ENCODE assay signal across 11 cellular contexts in the genomic region with DNA sequence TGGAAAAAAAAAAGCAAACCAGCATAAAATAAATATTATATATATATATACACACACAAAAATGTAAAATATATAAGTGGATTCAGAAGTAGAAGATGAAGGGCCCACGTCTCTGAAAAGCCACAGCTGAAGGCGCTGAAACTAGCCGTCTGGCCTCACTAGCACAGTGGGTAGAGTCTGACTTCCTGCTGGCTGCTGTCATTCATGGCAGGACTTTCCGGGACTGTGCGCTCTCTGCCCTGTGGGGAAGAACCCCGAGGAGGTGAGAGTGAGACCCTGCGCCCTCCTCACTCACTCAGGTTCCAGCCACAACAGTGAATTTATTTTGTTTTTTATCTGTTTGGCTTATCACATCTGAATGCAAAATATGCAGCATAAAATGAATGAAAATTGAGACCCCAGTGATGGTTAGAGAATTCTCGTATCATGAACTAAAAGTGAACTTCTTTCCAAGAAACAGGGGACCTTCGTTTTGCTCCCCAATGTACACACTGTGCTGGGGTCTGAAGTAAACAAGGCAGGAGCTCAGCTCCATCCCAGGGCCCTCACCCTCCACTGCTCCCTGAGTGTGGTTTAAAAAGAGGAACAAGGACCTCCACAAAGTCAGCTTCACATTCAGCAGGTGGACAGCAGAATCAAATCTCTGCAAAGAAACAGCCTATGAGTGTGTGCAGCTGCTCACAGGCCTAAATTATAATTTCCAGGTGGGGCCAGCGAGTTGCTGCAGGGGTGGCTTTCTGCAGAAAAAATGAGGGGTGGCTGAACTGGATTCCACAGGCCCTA. TPM values are rescaled to one million over a fixed set of nuclear protein-coding genes. Genes with fewer than 3 reads are reported as not detected.
DNase-seq lines count a peak whose midpoint lies in the region; ATAC-seq, FAIRE-seq and TF ChIP-seq lines count a peak whose summit lies in the region.
"Had no signal": no experiment of that assay in that cellular context is flagged by ENCODE, and none has a peak within 500 bp of the region (broad histone marks: within the 10 kb centered on the region; RNA-seq: fewer than 3 reads in every experiment).

No MANE protein-coding gene starts in this region.

- H3K4me1 Mint-ChIP-seq in dendritic cell treated with granulocyte-macrophage colony-stimulating factor and Interleukin-4, amounts not matched to agents 40 ng/mL and 50 ng/mL, for 4 days (ENCODE audit: low read depth) = peaks cover 44% of the 10 kb centered on the region
- peaks cover 37% of the 10 kb centered on the region for H3K4me1 Mint-ChIP-seq in HFFc6 (ENCODE audit: low read depth)
- H3K4me1 Mint-ChIP-seq in activated T-cell treated with anti-CD3 and anti-CD28 coated beads, Interleukin-2, amount 50 U/mL, for 24 hours (ENCODE audit: low read depth) = peaks cover 16% of the 10 kb centered on the region

- DNase-seq in GM18507 (ENCODE audit: extremely low spot score, insufficient read length, low read depth) = peak; percentile 53
- DNase-seq in HFFc6 = no peak
- no peak for DNase-seq in activated T-cell treated with anti-CD3 and anti-CD28 coated beads, Interleukin-2, amount 50 U/mL, for 24 hours
- DNase-seq in activated CD4-positive, alpha-beta T cell treated with anti-CD3 and anti-CD28 coated beads, Interleukin-2, amount 50 U/mL, for 1 hour = no peak
- no peak for DNase-seq in central memory CD4-positive, alpha-beta T cell
- DNase-seq: NCI-H1417 had no signal

- H3K27ac Mint-ChIP-seq in dendritic cell treated with granulocyte-macrophage colony-stimulating factor and Interleukin-4, amounts not matched to agents 40 ng/mL and 50 ng/mL, for 4 days = peak overlapping the region; percentile 28
- no peak overlapping the region for H3K27ac Mint-ChIP-seq in HFFc6
- no peak overlapping the region for H3K27ac Mint-ChIP-seq in activated T-cell treated with anti-CD3 and anti-CD28 coated beads, Interleukin-2, amount 50 U/mL, for 24 hours

- H3K27me3 Mint-ChIP-seq in dendritic cell treated with granulocyte-macrophage colony-stimulating factor and Interleukin-4, amounts not matched to agents 40 ng/mL and 50 ng/mL, for 4 days = no peaks in the 10 kb centered on the region
- no peaks in the 10 kb centered on the region for H3K27me3 Mint-ChIP-seq in HFFc6 (ENCODE audit: insufficient read depth)
- no peaks in the 10 kb centered on the region for H3K27me3 Mint-ChIP-seq in activated T-cell treated with anti-CD3 and anti-CD28 coated beads, Interleukin-2, amount 50 U/mL, for 24 hours

- H3K9me3 Mint-ChIP-seq in dendritic cell treated with granulocyte-macrophage colony-stimulating factor and Interleukin-4, amounts not matched to agents 40 ng/mL and 50 ng/mL, for 4 days = no peaks in the 10 kb centered on the region
- no peaks in the 10 kb centered on the region for H3K9me3 Mint-ChIP-seq in HFFc6
- H3K9me3 Mint-ChIP-seq in activated T-cell treated with anti-CD3 and anti-CD28 coated beads, Interleukin-2, amount 50 U/mL, for 24 hours = no peaks in the 10 kb centered on the region

- peak; percentile 74 for FAIRE-seq in GM18507 (lab: Jason Lieb, UNC)
- FAIRE-seq: colon, G401.6 had no signal

- TF ChIP-seq CTCF in HFFc6 (IDR thresholded peaks at IDR 0.05) = no peak

- no peaks in the 10 kb centered on the region for H3K36me3 Mint-ChIP-seq in dendritic cell treated with granulocyte-macrophage colony-stimulating factor and Interleukin-4, amounts not matched to agents 40 ng/mL and 50 ng/mL, for 4 days (ENCODE audit: low read depth)
- no peaks in the 10 kb centered on the region for H3K36me3 Mint-ChIP-seq in HFFc6 (ENCODE audit: low read depth)
- H3K36me3 Mint-ChIP-seq in activated T-cell treated with anti-CD3 and anti-CD28 coated beads, Interleukin-2, amount 50 U/mL, for 24 hours (ENCODE audit: low read depth) = no peaks in the 10 kb centered on the region

- H3K4me3 Mint-ChIP-seq in dendritic cell treated with granulocyte-macrophage colony-stimulating factor and Interleukin-4, amounts not matched to agents 40 ng/mL and 50 ng/mL, for 4 days = no peak overlapping the region
- H3K4me3 Mint-ChIP-seq in HFFc6 = no peak overlapping the region
- H3K4me3 Mint-ChIP-seq in activated T-cell treated with anti-CD3 and anti-CD28 coated beads, Interleukin-2, amount 50 U/mL, for 24 hours = no peak overlapping the region

- intact Hi-C loops in dendritic cell treated with granulocyte-macrophage colony-stimulating factor and Interleukin-4, amounts not matched to agents 40 ng/mL and 50 ng/mL, for 4 days (cut with micrococcal nuclease) = no loop called here

- ATAC-seq in GM21447 (IDR thresholded peaks at IDR 0.05; ENCODE audit: unreplicated experiment) (peak; percentile 82), HG03354 (IDR thresholded peaks at IDR 0.05; ENCODE audit: poor library complexity, severe bottlenecking, unreplicated experiment) (peak; percentile 91)

RNA-seq across cellular contexts. Expression of gene RAMACL, which starts 1.3 kb away (rescaled TPM):
- 1 to 10 TPM; 2.0 to 3.6 (median 2.8) TPM for total RNA-seq in HFFc6 (2021; fragmentation: NEBNext Ultra II Directional; extraction: Animal tissue kit (Norgen Biotek cat#: 25700))

RNA-seq across cellular contexts. Expression of gene RPS6KA2, which starts 39.2 kb away (rescaled TPM):
- total RNA-seq in HFFc6 (2021; fragmentation: NEBNext Ultra II Directional; extraction: Animal tissue kit (Norgen Biotek cat#: 25700)) = 10 to 100 TPM; 10.1 to 13.9 (median 11.9) TPM
